Comparison of ENCODE assay signal across 24 cellular contexts in genomic region chr7:20327047-20327446, GRCh38. TPM values are rescaled to one million over a fixed set of nuclear protein-coding genes. Genes with fewer than 3 reads are reported as not detected.
DNase-seq lines count a peak whose midpoint lies in the region; ATAC-seq and TF ChIP-seq lines count a peak whose summit lies in the region.
"Had no signal": no experiment of that assay in that cellular context is flagged by ENCODE, and none has a peak within 500 bp of the region (broad histone marks: within the 10 kb centered on the region; RNA-seq: fewer than 3 reads in every experiment).

No MANE protein-coding gene starts in this region.

- intact Hi-C loops in MCF 10A (cut with micrococcal nuclease): loop anchor here (1.0 to 10.0 kb wide), 3 partner anchors 188 to 575 kb away; no protein-coding TSS in a partner anchor
- intact Hi-C loops in breast epithelium (cut with DNase I; ENCODE audit: low total_unique reads): no loop called here
- intact Hi-C loops in left colon (cut with DNase I, micrococcal nuclease): no loop called here

- no peaks in the 10 kb centered on the region for H3K36me3 Mint-ChIP-seq in MCF 10A (ENCODE audit: insufficient read depth, unreplicated experiment)
- no peaks in the 10 kb centered on the region for H3K36me3 Mint-ChIP-seq in HFFc6 (ENCODE audit: low read depth)
- H3K36me3 Mint-ChIP-seq: activated naive CD8-positive, alpha-beta T cell; stimulated activated naive B cell treated with anti-CD40 and anti-IgM and Interleukin-4, amounts not matched to agents 10 μg/mL and 1 μg/mL and 100 μg/mL, for 72 hours; T-cell had no signal

- no peak for TF ChIP-seq POLR2A in breast epithelium (IDR thresholded peaks at IDR 0.05)

- H3K4me1 ChIP-seq in breast epithelium: no peaks in the 10 kb centered on the region
- H3K4me1 ChIP-seq: thyroid gland had no signal

- H3K27me3 ChIP-seq in breast epithelium: no peaks in the 10 kb centered on the region
- H3K27me3 ChIP-seq in brain microvascular endothelial cell (replicated peaks): no peaks in the 10 kb centered on the region
- H3K27me3 ChIP-seq: MG63, right atrium auricular region, thyroid gland had no signal

- DNase-seq in MCF 10A (ENCODE audit: unreplicated experiment): peak; percentile 32
- DNase-seq in breast epithelium (ENCODE audit: low spot score in 2 of 2): no peak
- DNase-seq in brain microvascular endothelial cell: peak; percentile 37
- DNase-seq in glomerular visceral epithelial cell (ENCODE audit: extremely low spot score): peak; percentile 40
- DNase-seq in HFFc6: no peak
- no peak for DNase-seq in left colon
- DNase-seq in DMS53 (lab: John Stamatoyannopoulos, UW): no peak
- DNase-seq: activated CD4-positive, alpha-beta memory T cell treated with anti-CD3 and anti-CD28 coated beads, Interleukin-2, amount 10 ng/mL, durations not matched to agents 7 days and 5 days; activated T-cell treated with anti-CD3 and anti-CD28 coated beads, Interleukin-2, amount 50 U/mL, for 48 hours; DMS79; endodermal cell; heart right ventricle; MG63; NCI-H146; stimulated activated CD4-positive, alpha-beta T cell treated with anti-CD3 and anti-CD28 coated beads, Interleukin-15, amount 100 ng/mL, for 24 hours; stimulated activated naive B cell treated with anti-CD40 and anti-IgM and Interleukin-4, amounts not matched to agents 10 μg/mL and 1 μg/mL and 100 μg/mL, for 72 hours; T-cell; thyroid gland had no signal

- H3K27ac ChIP-seq in breast epithelium: peak overlapping the region in 1 of 2 donors; percentile 43
- no peak overlapping the region for H3K27ac ChIP-seq in brain microvascular endothelial cell
- H3K27ac ChIP-seq: 22Rv1, heart right ventricle, neutrophil, right atrium auricular region, thyroid gland had no signal

- in situ Hi-C loops in brain microvascular endothelial cell (cut with HindIII; ENCODE audit: low pct_ligation_motif_present, low sequenced_read_pairs): no loop called here

- H3K9me3 ChIP-seq in breast epithelium: no peaks in the 10 kb centered on the region
- H3K9me3 ChIP-seq: heart right ventricle, neutrophil, right atrium auricular region, thyroid gland had no signal

- H3K4me1 Mint-ChIP-seq in MCF 10A (ENCODE audit: insufficient read depth, unreplicated experiment): peaks cover 10% of the 10 kb centered on the region
- peaks cover 23% of the 10 kb centered on the region for H3K4me1 Mint-ChIP-seq in HFFc6 (ENCODE audit: low read depth)

- H3K36me3 ChIP-seq in breast epithelium (no peaks in the 10 kb centered on the region), brain microvascular endothelial cell (replicated peaks) (no peaks in the 10 kb centered on the region)
- H3K36me3 ChIP-seq: heart right ventricle, MG63, neutrophil, right atrium auricular region, thyroid gland had no signal

- no peak overlapping the region for H3K4me3 Mint-ChIP-seq in MCF 10A (ENCODE audit: unreplicated experiment)
- no peak overlapping the region for H3K4me3 Mint-ChIP-seq in HFFc6
- H3K4me3 Mint-ChIP-seq: activated CD4-positive, alpha-beta memory T cell treated with anti-CD3 and anti-CD28 coated beads, Interleukin-2, amount 10 ng/mL, durations not matched to agents 7 days and 5 days; activated naive CD8-positive, alpha-beta T cell; CD14-positive monocyte; endodermal cell; stimulated activated naive B cell treated with anti-CD40 and anti-IgM and Interleukin-4, amounts not matched to agents 10 μg/mL and 1 μg/mL and 100 μg/mL, for 72 hours; T-cell had no signal

- H3K4me3 ChIP-seq in breast epithelium (no peak overlapping the region), brain microvascular endothelial cell (ENCODE audit: low read depth, low read length) (no peak overlapping the region)
- H3K4me3 ChIP-seq: heart right ventricle, MG63, right atrium auricular region, thyroid gland had no signal

- ATAC-seq in GM21576 (IDR thresholded peaks at IDR 0.05; ENCODE audit: unreplicated experiment) (no peak), left colon (no peak)
- ATAC-seq: heart right ventricle; stimulated activated naive B cell treated with anti-CD40 and anti-IgM and Interleukin-4, amounts not matched to agents 10 μg/mL and 1 μg/mL and 100 μg/mL, for 72 hours; T-cell had no signal

- POLR2A ChIA-PET in MCF 10A (lab: Yijun Ruan, JAX): interaction anchor here (0.6 to 3.5 kb wide), 10 partner anchors 10 to 618 kb away, joined by 3 to 26 read pairs (median 4); partner anchors contain the start of gene POLR1F

- H3K9me3 Mint-ChIP-seq in MCF 10A (ENCODE audit: unreplicated experiment) (no peaks in the 10 kb centered on the region), HFFc6 (no peaks in the 10 kb centered on the region)
- H3K9me3 Mint-ChIP-seq: activated CD4-positive, alpha-beta memory T cell treated with anti-CD3 and anti-CD28 coated beads, Interleukin-2, amount 10 ng/mL, durations not matched to agents 7 days and 5 days; endodermal cell; stimulated activated naive B cell treated with anti-CD40 and anti-IgM and Interleukin-4, amounts not matched to agents 10 μg/mL and 1 μg/mL and 100 μg/mL, for 72 hours; T-cell had no signal

- BruUV-seq in MCF 10A (replicated peaks; lab: Mats Ljungman, UMichigan): no TSS peak

- CTCF ChIA-PET in MCF 10A (lab: Yijun Ruan, JAX): interaction anchor here (0.6 to 4.0 kb wide), 17 partner anchors 12 to 617 kb away, joined by 3 to 54 read pairs (median 4); partner anchors contain the start of gene POLR1F

- H3K27me3 Mint-ChIP-seq in MCF 10A (ENCODE audit: insufficient read depth, unreplicated experiment) (no peaks in the 10 kb centered on the region), HFFc6 (ENCODE audit: insufficient read depth) (peaks cover 8% of the 10 kb centered on the region)

- H3K27ac Mint-ChIP-seq in MCF 10A (ENCODE audit: low read depth, unreplicated experiment): peak overlapping the region; percentile 54
- no peak overlapping the region for H3K27ac Mint-ChIP-seq in HFFc6
- H3K27ac Mint-ChIP-seq: activated CD4-positive, alpha-beta memory T cell treated with anti-CD3 and anti-CD28 coated beads, Interleukin-2, amount 10 ng/mL, durations not matched to agents 7 days and 5 days; activated naive CD8-positive, alpha-beta T cell; CD14-positive monocyte; endodermal cell; stimulated activated naive B cell treated with anti-CD40 and anti-IgM and Interleukin-4, amounts not matched to agents 10 μg/mL and 1 μg/mL and 100 μg/mL, for 72 hours; T-cell had no signal

- TF ChIP-seq CTCF in MCF 10A (IDR thresholded peaks at IDR 0.05; ENCODE audit: unreplicated experiment) (no peak), breast epithelium (IDR thresholded peaks at IDR 0.05) (no peak), brain microvascular endothelial cell (IDR thresholded peaks at IDR 0.05; ENCODE audit: low read depth, low read length, missing control alignments) (no peak), HFFc6 (IDR thresholded peaks at IDR 0.05) (no peak)

RNA-seq across cellular contexts. Expression of gene ITGB8, which starts 3.7 kb away (rescaled TPM):
- total RNA-seq in MCF 10A (2022) (25.0 and 38.1 TPM in 2 replicates), breast epithelium (100 to 1,000 TPM in 1 of 3 donors, 10 to 100 TPM in 1, 1 to 10 TPM in 1; 1.6 to 154 (median 52.1) TPM), left colon (1 to 10 TPM; 8.8 to 8.9 TPM)
- total RNA-seq in HFFc6 (2021; fragmentation: NEBNext Ultra II Directional; extraction: Animal tissue kit (Norgen Biotek cat#: 25700)): not detected
- total RNA-seq: activated CD4-positive, alpha-beta memory T cell treated with anti-CD3 and anti-CD28 coated beads, Interleukin-2, amount 10 ng/mL, durations not matched to agents 7 days and 5 days had no signal

Comparison
In these comparisons a context has a peak if more than half of its experiments do, and no peak if none do; other contexts are left out.
1. DNase-seq: peak in MCF 10A (single experiment), brain microvascular endothelial cell (single experiment) and glomerular visceral epithelial cell (single experiment); none in breast epithelium (0 of 2), HFFc6 (single experiment), left colon (0 of 2) and DMS53 (single experiment).